In genomic region chr6:112163295-112164257, GRCh38 we compare ENCODE assay signal across 8 cellular contexts.
DNase-seq lines count a peak whose midpoint lies in the region; ATAC-seq and TF ChIP-seq lines count a peak whose summit lies in the region.

No MANE protein-coding gene starts in this region.

- DNase-seq in COLO668 (lab: John Stamatoyannopoulos, UW; ENCODE audit: unreplicated experiment) (peak; percentile 8), activated T-cell treated with anti-CD3 and anti-CD28 coated beads for 24 hours (ENCODE audit: low read depth) (peak; percentile 70), fibroblast of pulmonary artery (ENCODE audit: low read depth) (peak; percentile 56), ovary (peak; percentile 25 to 56 (median 38)), transverse colon (peak; percentile 72)

- no peaks in the 10 kb centered on the region for H4K20me1 ChIP-seq in OCI-LY3 (ENCODE audit: insufficient read depth, low read length)

- H3K36me3 ChIP-seq in OCI-LY3 (replicated peaks; ENCODE audit: low read depth, low read length) (no peaks in the 10 kb centered on the region), ovary (no peaks in the 10 kb centered on the region), transverse colon (peaks cover 0 to 5% (median 0%) of the 10 kb centered on the region in 4 donors)

- H3K9ac ChIP-seq in OCI-LY3 (ENCODE audit: low read length), result 0 out of 2 replicates have a peak overlapping the region, but pooled peaks have one; percentile 8

- peak; percentile 99 for ATAC-seq in GM19395 (IDR thresholded peaks at IDR 0.05; ENCODE audit: unreplicated experiment)
- peak; percentile 100 for ATAC-seq in HG03442 (IDR thresholded peaks at IDR 0.05; ENCODE audit: unreplicated experiment)

- peak overlapping the region; percentile 76 for H2AFZ ChIP-seq in OCI-LY3 (ENCODE audit: low read depth, low read length)

- H3K4me2 ChIP-seq in OCI-LY3 (ENCODE audit: low read length), result peak overlapping the region; percentile 73

- H3K27me3 ChIP-seq in OCI-LY3 (ENCODE audit: low read depth, low read length) (peaks cover 22% of the 10 kb centered on the region), ovary (no peaks in the 10 kb centered on the region), transverse colon (no peaks in the 10 kb centered on the region)

- WGBS in ovary, 3 donors, result 43 to 64% (median 50%) methylated on average over 21 of the region's 21 CpGs
- 34 to 40% methylated on average over 17 to 21 of the region's 21 CpGs for WGBS in transverse colon (ENCODE audit: low coverage in 1 of 2), 2 donors

- H3K79me2 ChIP-seq in OCI-LY3 (ENCODE audit: low read length), result no peaks in the 10 kb centered on the region

- no peaks in the 10 kb centered on the region for H3K9me3 ChIP-seq in OCI-LY3 (ENCODE audit: insufficient read depth, low read length)
- no peaks in the 10 kb centered on the region for H3K9me3 ChIP-seq in ovary
- H3K9me3 ChIP-seq in transverse colon, result no peaks in the 10 kb centered on the region

- TF ChIP-seq CTCF in OCI-LY3 (IDR thresholded peaks at IDR 0.05; ENCODE audit: low read depth, low read length) (peak; percentile 79), fibroblast of pulmonary artery (IDR thresholded peaks at IDR 0.05; ENCODE audit: low read length, missing control alignments) (peak; percentile 91), ovary (IDR thresholded peaks at IDR 0.05) (no peak), transverse colon (IDR thresholded peaks at IDR 0.05) (peak; percentile 65 to 82 (median 73))

- TF ChIP-seq POLR2A in ovary (IDR thresholded peaks at IDR 0.05), result no peak
- TF ChIP-seq POLR2A in transverse colon (IDR thresholded peaks at IDR 0.05), result no peak

- H3K4me3 ChIP-seq in OCI-LY3 (ENCODE audit: low read length) (peak overlapping the region; percentile 66), fibroblast of pulmonary artery (replicated peaks; ENCODE audit: low read depth, low read length) (no peak overlapping the region), ovary (no peak overlapping the region), transverse colon (no peak overlapping the region)

- in situ Hi-C loops in transverse colon (cut with MboI; ENCODE audit: low pct_ligation_motif_present in 1 of 4, low pct_unique_long_range_greater_than_20kb in 1 of 4, low sequenced_read_pairs in 3 of 4), result loop anchor here in 1 of 4 donors (25.0 kb wide), 1 partner anchor 426 kb away; no protein-coding TSS in a partner anchor

- TF ChIP-seq EP300 in ovary (IDR thresholded peaks at IDR 0.05) (no peak), transverse colon (IDR thresholded peaks at IDR 0.05; ENCODE audit: low read depth) (no peak)

- H3K4me1 ChIP-seq in OCI-LY3 (ENCODE audit: low read length) (peaks cover 16% of the 10 kb centered on the region), ovary (ENCODE audit: insufficient read depth) (no peaks in the 10 kb centered on the region), transverse colon (no peaks in the 10 kb centered on the region)

- H3K27ac ChIP-seq in OCI-LY3 (ENCODE audit: low read length), result no peak overlapping the region
- H3K27ac ChIP-seq in ovary, result no peak overlapping the region
- H3K27ac ChIP-seq in transverse colon, result no peak overlapping the region

- intact Hi-C loops in ovary (cut with DNase I), result no loop called here
- intact Hi-C loops in transverse colon (cut with DNase I; ENCODE audit: low total_unique reads), result loop anchor here (10.0 kb wide), 1 partner anchor 459 kb away; no protein-coding TSS in a partner anchor

Comparison
In these comparisons a context has a peak if more than half of its experiments do, and no peak if none do; other contexts are left out.
1. DNase-seq: peak in every context shown above with its lines; median percentile 72 in transverse colon; 70 in activated T-cell treated with anti-CD3 and anti-CD28 coated beads for 24 hours; 56 in fibroblast of pulmonary artery; 38 in ovary; 8 in COLO668.
2. CTCF ChIP-seq: peak in OCI-LY3 (single experiment), fibroblast of pulmonary artery (single experiment) and transverse colon (5 of 5); none in ovary (0 of 3).